Comparison of ENCODE assay signal across 8 cellular contexts in the genomic region with DNA sequence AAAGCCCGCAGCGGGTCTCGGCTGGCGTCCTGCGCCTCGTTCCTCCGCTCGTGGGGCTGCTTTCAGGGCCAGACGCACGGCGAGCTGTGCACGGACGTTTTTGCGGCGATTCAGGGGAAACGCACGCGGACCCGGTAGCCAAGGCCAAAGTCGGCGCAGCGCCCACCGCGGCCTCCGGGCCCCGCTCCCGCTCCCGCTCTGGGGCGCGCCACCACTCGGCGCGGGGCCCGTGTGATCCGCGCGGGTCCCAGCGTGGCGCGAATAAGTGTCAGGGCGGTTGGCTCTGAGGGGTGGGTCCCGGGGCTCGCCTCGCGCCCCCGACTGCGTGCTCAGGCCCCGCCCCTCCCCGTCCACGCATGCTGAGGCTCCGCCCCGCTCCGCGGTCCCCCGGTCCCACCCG. TPM values are rescaled to one million over a fixed set of nuclear protein-coding genes. Genes with fewer than 3 reads are reported as not detected.
A peak's percentile ranks its signal among the peaks of the same experiment; 100 is the strongest.
DNase-seq lines count a peak whose midpoint lies in the region; ATAC-seq, FAIRE-seq and TF ChIP-seq lines count a peak whose summit lies in the region.

No MANE protein-coding gene starts in this region.

- no peak for DNase-seq in bronchial epithelial cell (ENCODE audit: low read depth)
- DNase-seq in UCSD-AML1 (lab: John Stamatoyannopoulos, UW; ENCODE audit: unreplicated experiment) = no peak

- H2AFZ ChIP-seq in neural cell (ENCODE audit: low read depth, low read length) = no peak overlapping the region

- no peaks in the 10 kb centered on the region for H3K9me2 ChIP-seq in neural cell (ENCODE audit: insufficient read depth, low read length)

- TF ChIP-seq RAD21 in neural cell (conservative IDR thresholded peaks at IDR 0.05) = peak; percentile 16

- H3K4me1 ChIP-seq in ES-I3 (ENCODE audit: insufficient read depth, low read length) = peaks cover 12% of the 10 kb centered on the region

- H3K79me2 ChIP-seq in neural cell (replicated peaks; ENCODE audit: insufficient read depth, low read length) = peaks cover 17% of the 10 kb centered on the region

- no peak for TF ChIP-seq CTCF in bronchial epithelial cell (IDR thresholded peaks at IDR 0.05; ENCODE audit: insufficient read depth, low read length, severe bottlenecking)
- TF ChIP-seq CTCF in neural cell (IDR thresholded peaks at IDR 0.05; ENCODE audit: poor library complexity, severe bottlenecking) = peak; percentile 40

- H3K27ac ChIP-seq in neural cell (ENCODE audit: low read length) = no peak overlapping the region

- no peaks in the 10 kb centered on the region for H3F3A ChIP-seq in neural cell (ENCODE audit: insufficient read depth, low read length, poor library complexity, severe bottlenecking)

- ATAC-seq in HG02938 (IDR thresholded peaks at IDR 0.05; ENCODE audit: unreplicated experiment) (peak; percentile 28), HG03469 (IDR thresholded peaks at IDR 0.05; ENCODE audit: unreplicated experiment) (no peak), HG02884 (IDR thresholded peaks at IDR 0.05; ENCODE audit: unreplicated experiment) (no peak), HG03378 (IDR thresholded peaks at IDR 0.05; ENCODE audit: unreplicated experiment) (no peak)

- H3K27me3 ChIP-seq in bronchial epithelial cell (ENCODE audit: control insufficient read depth, insufficient read depth, low read length) (no peaks in the 10 kb centered on the region), neural cell (ENCODE audit: insufficient read depth, low read depth, low read length) (no peaks in the 10 kb centered on the region)

- no peak for FAIRE-seq in bronchial epithelial cell (lab: Jason Lieb, UNC)

- H3K4me2 ChIP-seq in neural cell (ENCODE audit: low read length) = no peak overlapping the region

- H3K36me3 ChIP-seq in ES-I3 (ENCODE audit: insufficient read depth, low read length) = peaks cover 6% of the 10 kb centered on the region; the same call in 1 of the 2 replicates
- peaks cover under 1% of the 10 kb centered on the region for H3K36me3 ChIP-seq in bronchial epithelial cell (ENCODE audit: control insufficient read depth, insufficient read depth, low read length)
- no peaks in the 10 kb centered on the region for H3K36me3 ChIP-seq in neural cell (ENCODE audit: insufficient read depth, low read length)

- no peak for TF ChIP-seq EP300 in neural cell (conservative IDR thresholded peaks at IDR 0.05; ENCODE audit: poor library complexity, severe bottlenecking)

- no peaks in the 10 kb centered on the region for H4K20me1 ChIP-seq in neural cell (ENCODE audit: insufficient read depth)

- peaks cover 9% of the 10 kb centered on the region; the same call in 1 of the 2 replicates for H3K9me3 ChIP-seq in ES-I3 (ENCODE audit: control insufficient read depth, insufficient read depth, low read length)
- no peaks in the 10 kb centered on the region for H3K9me3 ChIP-seq in neural cell (ENCODE audit: low read length)

- H3K4me3 ChIP-seq in bronchial epithelial cell (ENCODE audit: low read depth, low read length) (peak overlapping the region; percentile 80), neural cell (ENCODE audit: low read length) (peak overlapping the region; percentile 68)

- H3K9ac ChIP-seq in ES-I3 (ENCODE audit: low read depth, low read length) (peak overlapping the region; percentile 62; the same call in 1 of the 2 replicates), neural cell (ENCODE audit: low read length) (peak overlapping the region; percentile 52)

TF ChIP-seq in neural cell, 6 proteins besides CTCF, POLR2A, EP300 and RAD21:
- TF ChIP-seq POLR2AphosphoS5 (IDR thresholded peaks at IDR 0.05) (no peak), SMC3 (conservative IDR thresholded peaks at IDR 0.05; ENCODE audit: poor library complexity) (peak; percentile 14), EZH2 (IDR thresholded peaks at IDR 0.05; ENCODE audit: borderline replicate concordance, insufficient read depth, low read length, poor library complexity, severe bottlenecking) (no peak), MXI1 (conservative IDR thresholded peaks at IDR 0.05; ENCODE audit: poor library complexity, severe bottlenecking) (no peak)
TF ChIP-seq in neural cell: peak in this region for 1.

RNA-seq across cellular contexts. Expression of a gene that starts 0.7 kb away (rescaled TPM):
- total RNA-seq in bronchial epithelial cell = 22.6 and 23.3 TPM in 2 replicates
- 64.8 and 67.2 TPM in 2 replicates for polyA plus RNA-seq in neural cell
- 64.2 and 85.9 TPM in 2 replicates for polyA minus RNA-seq in neural cell

RNA-seq across cellular contexts. Expression of a gene that starts 15.8 kb away (rescaled TPM):
- 3.7 and 4.5 TPM in 2 replicates for total RNA-seq in bronchial epithelial cell
- polyA plus RNA-seq in neural cell = 6.0 and 8.3 TPM in 2 replicates
- polyA minus RNA-seq in neural cell = 14.6 and 17.6 TPM in 2 replicates

RNA-seq across cellular contexts. Expression of a gene that starts 34.7 kb away (rescaled TPM):
- total RNA-seq in bronchial epithelial cell = 21.3 and 23.9 TPM in 2 replicates
- 28.8 and 32.7 TPM in 2 replicates for polyA plus RNA-seq in neural cell
- 22.0 and 24.6 TPM in 2 replicates for polyA minus RNA-seq in neural cell

RNA-seq across cellular contexts. Expression of a gene that starts 52.7 kb away (rescaled TPM):
- 3.4 and 4.9 TPM in 2 replicates for total RNA-seq in bronchial epithelial cell
- polyA plus RNA-seq in neural cell = 37.2 and 37.8 TPM in 2 replicates
- polyA minus RNA-seq in neural cell = 17.7 and 21.4 TPM in 2 replicates
